In genomic region chr6:20203561-20204528, GRCh38 we compare ENCODE assay signal across 13 cellular contexts. TPM values are rescaled to one million over a fixed set of nuclear protein-coding genes. Genes with fewer than 3 reads are reported as not detected.
DNase-seq lines count a peak whose midpoint lies in the region; ATAC-seq and TF ChIP-seq lines count a peak whose summit lies in the region.
"Had no signal": no experiment of that assay in that cellular context is flagged by ENCODE, and none has a peak within 500 bp of the region (broad histone marks: within the 10 kb centered on the region; RNA-seq: fewer than 3 reads in every experiment).

No MANE protein-coding gene starts in this region.

- peak overlapping the region; percentile 44 for H3K4me3 Mint-ChIP-seq in T-helper 1 cell treated with Interleukin-12 subunit alpha and Interleukin-12 subunit beta and Interleukin-4 antibody, amounts not matched to agents 30 μg/mL and 1 μg/mL, for 36 hours
- H3K4me3 Mint-ChIP-seq: immature natural killer cell had no signal

- H3K27ac Mint-ChIP-seq in T-helper 1 cell treated with Interleukin-12 subunit alpha and Interleukin-12 subunit beta and Interleukin-4 antibody, amounts not matched to agents 30 μg/mL and 1 μg/mL, for 36 hours: peak overlapping the region; percentile 83
- H3K27ac Mint-ChIP-seq: immature natural killer cell had no signal

- H3K9me3 ChIP-seq in esophagus muscularis mucosa (no peaks in the 10 kb centered on the region), sigmoid colon (no peaks in the 10 kb centered on the region)
- H3K9me3 ChIP-seq: SJCRH30 had no signal

- DNase-seq in T-helper 1 cell (no peak), OCI-M1 (lab: John Stamatoyannopoulos, UW) (peak; percentile 83), esophagus muscularis mucosa (ENCODE audit: extremely low spot score) (no peak), sigmoid colon (no peak), AG20443 (ENCODE audit: low spot score) (no peak), DMS114 treated with DMSO at 0.1 percent for 48 hours (lab: John Stamatoyannopoulos, UW; ENCODE audit: unreplicated experiment) (no peak)
- DNase-seq: ACHN; activated T-cell treated with anti-CD3 and anti-CD28 coated beads, Interleukin-2, amount 50 U/mL, for 1 hour; immature natural killer cell; NCI-H1436; SJCRH30 had no signal

- H3K4me1 ChIP-seq in esophagus muscularis mucosa (peaks cover 35 to 82% (median 66%) of the 10 kb centered on the region in 4 donors), sigmoid colon (peaks cover 0 to 98% (median 82%) of the 10 kb centered on the region in 4 donors)
- H3K4me1 ChIP-seq: SJCRH30 had no signal

- TF ChIP-seq POLR2A in esophagus muscularis mucosa (IDR thresholded peaks at IDR 0.05; ENCODE audit: low read depth) (no peak), sigmoid colon (IDR thresholded peaks at IDR 0.05) (no peak)

- no peaks in the 10 kb centered on the region for H3K27me3 Mint-ChIP-seq in T-helper 1 cell treated with Interleukin-12 subunit alpha and Interleukin-12 subunit beta and Interleukin-4 antibody, amounts not matched to agents 30 μg/mL and 1 μg/mL, for 36 hours (ENCODE audit: low read depth)

- H3K9me3 Mint-ChIP-seq in T-helper 1 cell treated with Interleukin-12 subunit alpha and Interleukin-12 subunit beta and Interleukin-4 antibody, amounts not matched to agents 30 μg/mL and 1 μg/mL, for 36 hours: no peaks in the 10 kb centered on the region
- H3K9me3 Mint-ChIP-seq: immature natural killer cell had no signal

- peaks cover 69% of the 10 kb centered on the region for H3K4me1 Mint-ChIP-seq in T-helper 1 cell treated with Interleukin-12 subunit alpha and Interleukin-12 subunit beta and Interleukin-4 antibody, amounts not matched to agents 30 μg/mL and 1 μg/mL, for 36 hours (ENCODE audit: low read depth)

- no peak for TF ChIP-seq CTCF in esophagus muscularis mucosa (IDR thresholded peaks at IDR 0.05)
- no peak for TF ChIP-seq CTCF in sigmoid colon (IDR thresholded peaks at IDR 0.05)

- H3K36me3 Mint-ChIP-seq in T-helper 1 cell treated with Interleukin-12 subunit alpha and Interleukin-12 subunit beta and Interleukin-4 antibody, amounts not matched to agents 30 μg/mL and 1 μg/mL, for 36 hours (ENCODE audit: low read depth): peaks cover 18% of the 10 kb centered on the region

- ATAC-seq in GM18511 (IDR thresholded peaks at IDR 0.05; ENCODE audit: unreplicated experiment): no peak

- H3K36me3 ChIP-seq in esophagus muscularis mucosa (no peaks in the 10 kb centered on the region), sigmoid colon (no peaks in the 10 kb centered on the region)
- H3K36me3 ChIP-seq: SJCRH30 had no signal

- TF ChIP-seq EP300 in esophagus muscularis mucosa (IDR thresholded peaks at IDR 0.05) (no peak), sigmoid colon (IDR thresholded peaks at IDR 0.05) (no peak)

- intact Hi-C loops in esophagus muscularis mucosa (cut with DNase I) (no loop called here), sigmoid colon (cut with DNase I) (no loop called here)

- H3K27ac ChIP-seq in esophagus muscularis mucosa (replicated peaks in 1 of 4) (peak overlapping the region; percentile 12 to 48 (median 32)), sigmoid colon (peak overlapping the region; percentile 38 to 73 (median 53))
- H3K27ac ChIP-seq: SJCRH30 had no signal

- H3K27me3 ChIP-seq in esophagus muscularis mucosa (no peaks in the 10 kb centered on the region), sigmoid colon (no peaks in the 10 kb centered on the region)
- H3K27me3 ChIP-seq: SJCRH30 had no signal

- H3K4me3 ChIP-seq in esophagus muscularis mucosa: no peak overlapping the region
- H3K4me3 ChIP-seq in sigmoid colon: no peak overlapping the region
- H3K4me3 ChIP-seq: SJCRH30 had no signal

- 64% methylated on average over 8 of the region's 8 CpGs for WGBS in esophagus muscularis mucosa
- whole genome bisulfite sequencing in sigmoid colon, 2 donors: 47 to 68% methylated on average over 8 of the region's 8 CpGs

RNA-seq across cellular contexts. Expression of gene MBOAT1, which starts 8.4 kb away (rescaled TPM):
- 1 to 10 TPM; 4.3 to 5.6 (median 4.7) TPM for total RNA-seq in esophagus muscularis mucosa
- total RNA-seq in sigmoid colon: 10 to 100 TPM in 3 of 4 donors, 1 to 10 TPM in 1; 6.9 to 15.6 (median 11.0) TPM
- polyA plus RNA-seq in sigmoid colon: 10 to 100 TPM in 1 of 3 donors, 1 to 10 TPM in 2; 2.4 to 16.6 (median 3.5) TPM
